Comparison of ENCODE assay signal across 1 cellular context in genomic region chr6:3746696-3747095, GRCh38.
TF ChIP-seq lines count a peak whose summit lies in the region.

No MANE protein-coding gene starts in this region.

TF ChIP-seq in H1, 55 proteins besides CTCF, POLR2A, EP300 and RAD21 (continued from another document):
- no peak for TF ChIP-seq NRF1 (IDR thresholded peaks at IDR 0.05; ENCODE audit: low read depth, low read length)
TF ChIP-seq in H1: peak in this region for 0.
